28 cellular contexts compared by ENCODE assay signal in the genomic region with DNA sequence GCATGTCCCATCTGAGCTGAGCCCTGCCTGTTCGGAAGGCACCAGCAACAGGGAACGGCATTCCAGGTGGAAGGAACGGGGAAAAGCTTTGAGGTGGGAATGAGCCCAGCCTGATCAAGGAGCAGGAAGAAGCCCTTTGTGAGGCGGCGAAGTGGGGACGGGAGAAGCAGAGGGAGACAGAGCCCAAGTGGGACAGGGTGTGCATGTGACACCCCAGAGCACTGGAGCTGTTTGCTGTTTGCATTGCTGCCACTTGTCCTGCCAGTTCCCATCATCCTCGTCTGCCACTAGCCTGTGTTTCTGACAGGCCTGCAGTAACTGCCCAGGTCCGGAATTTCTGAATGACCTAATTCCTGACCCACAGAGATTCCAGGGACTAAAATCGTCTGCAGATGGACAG.
DNase-seq lines count a peak whose midpoint lies in the region; ATAC-seq, FAIRE-seq and TF ChIP-seq lines count a peak whose summit lies in the region.
"Had no signal": no experiment of that assay in that cellular context is flagged by ENCODE, and none has a peak within 500 bp of the region (broad histone marks: within the 10 kb centered on the region; RNA-seq: fewer than 3 reads in every experiment).

No MANE protein-coding gene starts in this region.

- H3K4me3 Mint-ChIP-seq in astrocyte (ENCODE audit: unreplicated experiment) = no peak overlapping the region
- H3K4me3 Mint-ChIP-seq: activated CD4-positive, alpha-beta T cell treated with anti-CD3 and anti-CD28 coated beads, Interleukin-2, amount 10 ng/mL, durations not matched to agents 24 days and 14 days; activated CD8-positive, alpha-beta memory T cell treated with anti-CD3 and anti-CD28 coated beads, Interleukin-2, amount 10 ng/mL, durations not matched to agents 7 days and 5 days; activated naive CD4-positive, alpha-beta T cell treated with anti-CD3 and anti-CD28 coated beads, Interleukin-2, amount 50 U/mL, for 24 hours; CD8-positive, alpha-beta memory T cell; memory B cell; naive thymus-derived CD8-positive, alpha-beta T cell; T-helper 1 cell treated with Interleukin-12 subunit alpha and Interleukin-12 subunit beta and Interleukin-4 antibody, amounts not matched to agents 30 μg/mL and 1 μg/mL, for 36 hours had no signal

- intact Hi-C loops in Right ventricle myocardium inferior (cut with DNase I) = no loop called here

- peaks cover 13% of the 10 kb centered on the region for H3K4me1 Mint-ChIP-seq in astrocyte (ENCODE audit: low read depth, unreplicated experiment)
- H3K4me1 Mint-ChIP-seq: activated CD4-positive, alpha-beta T cell treated with anti-CD3 and anti-CD28 coated beads, Interleukin-2, amount 10 ng/mL, durations not matched to agents 24 days and 14 days; activated CD8-positive, alpha-beta memory T cell treated with anti-CD3 and anti-CD28 coated beads, Interleukin-2, amount 10 ng/mL, durations not matched to agents 7 days and 5 days; activated naive CD4-positive, alpha-beta T cell treated with anti-CD3 and anti-CD28 coated beads, Interleukin-2, amount 50 U/mL, for 24 hours; CD8-positive, alpha-beta memory T cell; memory B cell; naive thymus-derived CD8-positive, alpha-beta T cell had no signal

- TF ChIP-seq CTCF in astrocyte (IDR thresholded peaks at IDR 0.05; ENCODE audit: insufficient read depth, low read depth, low read length) = no peak

- DNase-seq in astrocyte (ENCODE audit: low read depth) (no peak), Right ventricle myocardium inferior (ENCODE audit: missing footprints) (no peak), medulla oblongata (ENCODE audit: extremely low spot score) (peak; percentile 76), SW 1271 (lab: John Stamatoyannopoulos, UW) (no peak), NCI-H2227 (lab: John Stamatoyannopoulos, UW; ENCODE audit: unreplicated experiment) (no peak), KBM-7 (no peak)
- DNase-seq: activated CD4-positive, alpha-beta T cell treated with anti-CD3 and anti-CD28 coated beads, Interleukin-2, amount 10 ng/mL, durations not matched to agents 24 days and 14 days; activated CD8-positive, alpha-beta memory T cell treated with anti-CD3 and anti-CD28 coated beads, Interleukin-2, amount 10 ng/mL, durations not matched to agents 7 days and 5 days; CD8-positive, alpha-beta memory T cell; cerebellar nuclear complex; DMS79 treated with DMSO at 0.1 percent for 48 hours; effector CD8-positive, alpha-beta T cell; GOT3; naive thymus-derived CD8-positive, alpha-beta T cell; NCI-H1092; NCI-H187 treated with DMSO at 0.1 percent for 48 hours; NCI-H345; PC-9 had no signal

- H3K4me1 ChIP-seq in astrocyte (ENCODE audit: insufficient read depth, low read length) = peaks cover 11% of the 10 kb centered on the region
- H3K4me1 ChIP-seq: suprapubic skin had no signal

- no peak overlapping the region for H3K4me3 ChIP-seq in astrocyte (ENCODE audit: insufficient read depth, low read depth, low read length)
- H3K4me3 ChIP-seq: ovary, PC-9, suprapubic skin had no signal

- H3K27ac ChIP-seq in astrocyte (ENCODE audit: low read depth, low read length) (no peak overlapping the region), temporal lobe (ENCODE audit: low read depth, low read length) (peak overlapping the region; percentile 80)
- H3K27ac ChIP-seq: ovary, PC-9, suprapubic skin had no signal

- H3K27ac Mint-ChIP-seq in astrocyte (ENCODE audit: unreplicated experiment) = peak overlapping the region; percentile 43
- H3K27ac Mint-ChIP-seq: activated CD4-positive, alpha-beta T cell treated with anti-CD3 and anti-CD28 coated beads, Interleukin-2, amount 10 ng/mL, durations not matched to agents 24 days and 14 days; activated CD8-positive, alpha-beta memory T cell treated with anti-CD3 and anti-CD28 coated beads, Interleukin-2, amount 10 ng/mL, durations not matched to agents 7 days and 5 days; activated naive CD4-positive, alpha-beta T cell treated with anti-CD3 and anti-CD28 coated beads, Interleukin-2, amount 50 U/mL, for 24 hours; CD8-positive, alpha-beta memory T cell; memory B cell; T-helper 1 cell treated with Interleukin-12 subunit alpha and Interleukin-12 subunit beta and Interleukin-4 antibody, amounts not matched to agents 30 μg/mL and 1 μg/mL, for 36 hours had no signal

- H3K4me2 ChIP-seq in astrocyte (ENCODE audit: low read length) = no peak overlapping the region
- H3K4me2 ChIP-seq: PC-9 had no signal

- H4K20me1 ChIP-seq in astrocyte (ENCODE audit: insufficient read depth, low read length) = no peaks in the 10 kb centered on the region

- H3K36me3 ChIP-seq in astrocyte (ENCODE audit: insufficient read depth, low read length) = peaks cover 3% of the 10 kb centered on the region
- H3K36me3 ChIP-seq: ovary had no signal

- no peak for FAIRE-seq in astrocyte (lab: Jason Lieb, UNC)
- FAIRE-seq: frontal cortex, HepG2 had no signal

- peak; percentile 91 for ATAC-seq in Right ventricle myocardium inferior
- ATAC-seq: activated CD8-positive, alpha-beta memory T cell treated with anti-CD3 and anti-CD28 coated beads, Interleukin-2, amount 10 ng/mL, durations not matched to agents 7 days and 5 days; esophagus mucosa; HepG2; naive thymus-derived CD8-positive, alpha-beta T cell; sciatic nerve had no signal

- H3K9me3 ChIP-seq in astrocyte (ENCODE audit: insufficient read depth, low read depth, low read length) = no peaks in the 10 kb centered on the region
- H3K9me3 ChIP-seq: ovary, suprapubic skin had no signal

- H3K9me3 Mint-ChIP-seq in astrocyte (ENCODE audit: unreplicated experiment) = no peaks in the 10 kb centered on the region
- H3K9me3 Mint-ChIP-seq: activated CD4-positive, alpha-beta T cell treated with anti-CD3 and anti-CD28 coated beads, Interleukin-2, amount 10 ng/mL, durations not matched to agents 24 days and 14 days; CD8-positive, alpha-beta memory T cell; naive thymus-derived CD8-positive, alpha-beta T cell; T-helper 1 cell treated with Interleukin-12 subunit alpha and Interleukin-12 subunit beta and Interleukin-4 antibody, amounts not matched to agents 30 μg/mL and 1 μg/mL, for 36 hours had no signal

- H3K27me3 Mint-ChIP-seq in astrocyte (ENCODE audit: low read depth, unreplicated experiment) = no peaks in the 10 kb centered on the region
- H3K27me3 Mint-ChIP-seq: activated CD4-positive, alpha-beta T cell treated with anti-CD3 and anti-CD28 coated beads, Interleukin-2, amount 10 ng/mL, durations not matched to agents 24 days and 14 days; activated CD8-positive, alpha-beta memory T cell treated with anti-CD3 and anti-CD28 coated beads, Interleukin-2, amount 10 ng/mL, durations not matched to agents 7 days and 5 days; activated naive CD4-positive, alpha-beta T cell treated with anti-CD3 and anti-CD28 coated beads, Interleukin-2, amount 50 U/mL, for 24 hours; memory B cell; naive thymus-derived CD8-positive, alpha-beta T cell had no signal

- in situ Hi-C loops in KBM-7 (cut with MboI; ENCODE audit: low pct_unique_long_range_greater_than_20kb, low sequenced_read_pairs) = no loop called here

- H2AFZ ChIP-seq in astrocyte (ENCODE audit: low read depth, low read length) = no peak overlapping the region
- H2AFZ ChIP-seq: PC-9 had no signal

- no peaks in the 10 kb centered on the region for H3K27me3 ChIP-seq in astrocyte (ENCODE audit: insufficient read depth, low read length)
- H3K27me3 ChIP-seq: ovary, suprapubic skin had no signal

- peaks cover 13% of the 10 kb centered on the region for H3K36me3 Mint-ChIP-seq in astrocyte (ENCODE audit: low read depth, unreplicated experiment)
- H3K36me3 Mint-ChIP-seq: activated CD8-positive, alpha-beta memory T cell treated with anti-CD3 and anti-CD28 coated beads, Interleukin-2, amount 10 ng/mL, durations not matched to agents 7 days and 5 days had no signal

- H3K79me2 ChIP-seq in astrocyte (ENCODE audit: insufficient read depth, low read length) = no peaks in the 10 kb centered on the region

- no peak overlapping the region for H3K9ac ChIP-seq in astrocyte (ENCODE audit: low read length)
